ENCODE assay signal across 8 cellular contexts in the genomic region with DNA sequence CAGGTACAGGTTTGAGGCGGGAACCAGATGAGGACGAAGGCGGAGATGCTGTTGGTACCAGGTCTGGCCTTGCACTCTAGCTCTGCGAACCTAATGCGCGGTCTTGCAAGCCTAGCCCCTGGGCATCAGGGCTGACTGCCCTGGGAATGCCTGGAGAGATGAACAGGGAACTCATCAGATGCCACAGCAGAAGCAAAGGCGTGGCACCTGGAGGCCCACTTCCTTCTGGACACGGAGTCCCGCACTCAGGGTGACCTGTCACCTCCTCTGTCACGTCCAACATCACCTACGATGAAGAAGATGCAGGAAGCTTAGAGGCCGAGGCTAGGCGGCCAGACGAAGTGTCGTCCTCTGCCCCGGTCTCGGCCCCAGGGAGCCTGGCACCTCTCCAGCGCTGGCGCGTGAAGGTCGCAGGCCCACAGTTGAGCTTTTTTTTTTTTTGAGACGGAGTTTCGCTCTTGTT. TPM values are rescaled to one million over a fixed set of nuclear protein-coding genes. Genes with fewer than 3 reads are reported as not detected.
DNase-seq lines count a peak whose midpoint lies in the region; ATAC-seq and TF ChIP-seq lines count a peak whose summit lies in the region.

No MANE protein-coding gene starts in this region.

- no peaks in the 10 kb centered on the region for H3K36me3 ChIP-seq in ovary

- H3K27ac ChIP-seq in ovary = peak overlapping the region; percentile 76 to 82

- no peaks in the 10 kb centered on the region for H3K27me3 ChIP-seq in ovary

- peak overlapping the region; percentile 46 for H3K4me3 ChIP-seq in ovary

- DNase-seq in NCI-H748 (lab: John Stamatoyannopoulos, UW; ENCODE audit: unreplicated experiment) (peak; percentile 40), NCI-H748 treated with DMSO at 0.1 percent for 48 hours (lab: John Stamatoyannopoulos, UW) (no peak), RPMI7951 (ENCODE audit: low read depth) (peak; percentile 45), ovary (peak; percentile 49 to 76 (median 71)), NCI-H82 (lab: John Stamatoyannopoulos, UW) (no peak), NCI-H2081 (lab: John Stamatoyannopoulos, UW) (no peak), germinal center (ENCODE audit: low spot score) (no peak)

- intact Hi-C loops in ovary (cut with DNase I) = no loop called here

- no peak for TF ChIP-seq CTCF in ovary (IDR thresholded peaks at IDR 0.05)

- peaks cover 2% of the 10 kb centered on the region for H3K4me1 ChIP-seq in ovary (ENCODE audit: insufficient read depth)

- no peak for TF ChIP-seq POLR2A in ovary (IDR thresholded peaks at IDR 0.05)

- no peak for TF ChIP-seq EP300 in ovary (IDR thresholded peaks at IDR 0.05)

- ATAC-seq in esophagus mucosa = peak; percentile 12

- no peaks in the 10 kb centered on the region for H3K9me3 ChIP-seq in ovary

- 60 to 77% (median 76%) methylated on average over 23 of the region's 23 CpGs for WGBS in ovary, 3 donors

RNA-seq across cellular contexts. Expression of gene RPLP1, which starts 9.4 kb away (rescaled TPM):
- 269 and 279 TPM in 2 replicates for total RNA-seq in RPMI7951 (2014; rRNA removed; shearing (Covaris generic))
- total RNA-seq in esophagus mucosa (2,110 TPM), ovary (1,000 to 10,000 TPM; 1,153 to 3,255 (median 2,526) TPM)
- 1,000 to 10,000 TPM in 1 of 2 donors, 100 to 1,000 TPM in 1; 175 to 2,320 TPM for polyA plus RNA-seq in ovary

RNA-seq across cellular contexts. Expression of gene KIF23, which starts 47.9 kb away (rescaled TPM):
- total RNA-seq in RPMI7951 (2014; rRNA removed; shearing (Covaris generic)) = 134 and 151 TPM in 2 replicates
- total RNA-seq in esophagus mucosa = 16.0 TPM
- 1 to 10 TPM in 3 of 7 donors, under 1 TPM in 4; 0.51 to 2.6 (median 0.96) TPM for total RNA-seq in ovary
- polyA plus RNA-seq in ovary = 1 to 10 TPM; 1.6 to 3.1 TPM

Comparison
In these comparisons a context has a peak if more than half of its experiments do, and no peak if none do; other contexts are left out.
1. DNase-seq: peak in NCI-H748 (single experiment), RPMI7951 (single experiment) and ovary (5 of 5); none in NCI-H748 treated with DMSO at 0.1 percent for 48 hours (single experiment), NCI-H82 (single experiment), NCI-H2081 (0 of 2) and germinal center (single experiment).